ENCODE assay signal across 16 cellular contexts in the genomic region with DNA sequence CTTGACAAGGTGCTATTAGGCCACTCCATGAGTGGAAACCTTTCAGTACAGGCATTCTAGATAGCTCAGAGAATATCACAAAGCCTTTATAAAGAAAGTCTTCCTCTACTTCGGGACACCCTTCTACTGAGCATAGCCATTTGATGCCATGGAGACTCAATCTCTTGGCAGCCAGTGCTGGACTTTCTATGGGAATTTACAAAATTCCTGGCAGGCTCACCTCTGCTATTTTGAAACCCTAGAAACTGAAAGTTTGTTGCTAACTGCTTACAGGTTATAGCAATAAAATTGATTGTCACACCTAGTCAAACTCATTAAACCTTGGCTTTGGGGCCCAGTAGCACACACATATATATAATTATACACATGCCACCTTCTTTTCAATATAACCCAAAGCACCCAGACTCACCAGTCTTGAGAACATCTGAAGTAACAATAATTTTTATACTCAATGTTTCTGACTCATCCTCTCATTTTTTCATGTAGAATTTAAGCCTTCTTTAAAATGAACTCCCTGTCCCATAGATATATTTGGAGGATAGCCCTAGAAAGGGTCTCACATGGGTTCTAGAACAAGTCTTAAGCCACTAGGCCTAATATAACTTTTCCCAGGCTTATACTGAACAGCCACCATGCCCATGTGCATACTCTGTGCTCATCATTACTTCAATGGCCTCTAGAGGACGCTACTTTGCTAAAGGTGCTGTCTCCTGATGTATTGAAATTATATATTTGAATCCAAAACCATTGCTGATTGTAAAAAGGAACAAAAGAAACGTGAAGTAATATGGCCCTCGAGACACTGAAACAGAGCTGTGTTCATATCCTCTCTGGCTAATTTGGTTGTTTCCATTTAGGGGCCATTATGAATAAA.
DNase-seq lines count a peak whose midpoint lies in the region; ATAC-seq, FAIRE-seq and TF ChIP-seq lines count a peak whose summit lies in the region.
"Had no signal": no experiment of that assay in that cellular context is flagged by ENCODE, and none has a peak within 500 bp of the region (broad histone marks: within the 10 kb centered on the region; RNA-seq: fewer than 3 reads in every experiment).

No MANE protein-coding gene starts in this region.

- H3K4me1 Mint-ChIP-seq in stimulated activated effector memory CD8-positive, alpha-beta T cell treated with anti-CD3 and anti-CD28 coated beads, Interleukin-12 subunit alpha, Interleukin-12 subunit beta, amount 100 ng/mL, for 72 hours = no peaks in the 10 kb centered on the region
- H3K4me1 Mint-ChIP-seq: naive B cell, T-helper 17 cell had no signal

- H3K36me3 ChIP-seq in bronchial epithelial cell (ENCODE audit: control insufficient read depth, insufficient read depth, low read length) (no peaks in the 10 kb centered on the region), mucosa of descending colon (ENCODE audit: low read depth) (no peaks in the 10 kb centered on the region)

- peaks cover 3% of the 10 kb centered on the region for H3K9me3 Mint-ChIP-seq in stimulated activated effector memory CD8-positive, alpha-beta T cell treated with anti-CD3 and anti-CD28 coated beads, Interleukin-12 subunit alpha, Interleukin-12 subunit beta, amount 100 ng/mL, for 72 hours
- H3K9me3 Mint-ChIP-seq: activated CD8-positive, alpha-beta T cell treated with anti-CD3 and anti-CD28 coated beads for 36 hours; activated naive CD4-positive, alpha-beta T cell treated with anti-CD3 and anti-CD28 coated beads for 36 hours; CD4-positive, alpha-beta T cell; naive B cell had no signal

- TF ChIP-seq CTCF in GM12874 (IDR thresholded peaks at IDR 0.05; ENCODE audit: insufficient read depth, low read depth, low read length) (0 out of 2 replicates have a peak, but pooled peaks have one; percentile 7), bronchial epithelial cell (IDR thresholded peaks at IDR 0.05; ENCODE audit: insufficient read depth, low read length, severe bottlenecking) (peak; percentile 18), mucosa of descending colon (IDR thresholded peaks at IDR 0.05) (no peak)

- no peaks in the 10 kb centered on the region for H3K9me3 ChIP-seq in mucosa of descending colon

- FAIRE-seq in bronchial epithelial cell (lab: Jason Lieb, UNC) = no peak
- FAIRE-seq: islet of Langerhans had no signal

- no peaks in the 10 kb centered on the region for H3K36me3 Mint-ChIP-seq in stimulated activated effector memory CD8-positive, alpha-beta T cell treated with anti-CD3 and anti-CD28 coated beads, Interleukin-12 subunit alpha, Interleukin-12 subunit beta, amount 100 ng/mL, for 72 hours
- H3K36me3 Mint-ChIP-seq: naive B cell had no signal

- H3K4me3 Mint-ChIP-seq in stimulated activated effector memory CD8-positive, alpha-beta T cell treated with anti-CD3 and anti-CD28 coated beads, Interleukin-12 subunit alpha, Interleukin-12 subunit beta, amount 100 ng/mL, for 72 hours = no peak overlapping the region
- H3K4me3 Mint-ChIP-seq: activated CD8-positive, alpha-beta T cell treated with anti-CD3 and anti-CD28 coated beads for 36 hours; activated naive CD4-positive, alpha-beta T cell treated with anti-CD3 and anti-CD28 coated beads for 36 hours; CD4-positive, alpha-beta T cell; naive B cell; T-helper 17 cell had no signal

- DNase-seq in NAMALWA (ENCODE audit: low spot score) (peak; percentile 7), bronchial epithelial cell (ENCODE audit: low read depth) (no peak), mucosa of descending colon (peak in 1 of 3 donors; percentile 5), NOMO-1 (lab: John Stamatoyannopoulos, UW; ENCODE audit: unreplicated experiment in 2 of 2) (no peak)
- DNase-seq in activated CD4-positive, alpha-beta T cell treated with anti-CD3 and anti-CD28 coated beads, Interleukin-2, amount 50 U/mL, for 4 hours = no peak
- no peak for DNase-seq in stimulated activated effector memory CD8-positive, alpha-beta T cell treated with anti-CD3 and anti-CD28 coated beads, Interleukin-12 subunit alpha, Interleukin-12 subunit beta, amount 100 ng/mL, for 72 hours (ENCODE audit: low spot score in 2 of 2)
- DNase-seq: activated CD8-positive, alpha-beta T cell treated with anti-CD3 and anti-CD28 coated beads for 36 hours; activated naive CD4-positive, alpha-beta T cell treated with anti-CD3 and anti-CD28 coated beads for 36 hours; CD4-positive, alpha-beta T cell; GOT3; naive B cell; NCI-H187 treated with DMSO at 0.1 percent for 48 hours; substantia nigra; T-helper 17 cell had no signal

- no peaks in the 10 kb centered on the region for H3K27me3 ChIP-seq in bronchial epithelial cell (ENCODE audit: control insufficient read depth, insufficient read depth, low read length)

- intact Hi-C loops in mucosa of descending colon (cut with DNase I, micrococcal nuclease) = no loop called here

- H3K27ac Mint-ChIP-seq in stimulated activated effector memory CD8-positive, alpha-beta T cell treated with anti-CD3 and anti-CD28 coated beads, Interleukin-12 subunit alpha, Interleukin-12 subunit beta, amount 100 ng/mL, for 72 hours = no peak overlapping the region
- H3K27ac Mint-ChIP-seq: activated CD8-positive, alpha-beta T cell treated with anti-CD3 and anti-CD28 coated beads for 36 hours; activated naive CD4-positive, alpha-beta T cell treated with anti-CD3 and anti-CD28 coated beads for 36 hours; CD4-positive, alpha-beta T cell; naive B cell; T-helper 17 cell had no signal

- H3K4me1 ChIP-seq in mucosa of descending colon (ENCODE audit: low read depth) = no peaks in the 10 kb centered on the region

- peak; percentile 86 for ATAC-seq in mucosa of descending colon
- ATAC-seq in stimulated activated effector memory CD8-positive, alpha-beta T cell treated with anti-CD3 and anti-CD28 coated beads, Interleukin-12 subunit alpha, Interleukin-12 subunit beta, amount 100 ng/mL, for 72 hours = no peak
- ATAC-seq: activated CD8-positive, alpha-beta T cell treated with anti-CD3 and anti-CD28 coated beads for 36 hours; T-helper 17 cell had no signal

- no peak overlapping the region for H3K4me3 ChIP-seq in bronchial epithelial cell (ENCODE audit: low read depth, low read length)
- no peak overlapping the region for H3K4me3 ChIP-seq in mucosa of descending colon
